Comparison of ENCODE assay signal across 8 cellular contexts in genomic region chr18:21997207-21998143, GRCh38.
A peak's percentile ranks its signal among the peaks of the same experiment; 100 is the strongest.
DNase-seq lines count a peak whose midpoint lies in the region; ATAC-seq, FAIRE-seq and TF ChIP-seq lines count a peak whose summit lies in the region.

No MANE protein-coding gene starts in this region.

- peak; percentile 60 for ATAC-seq in GM21360 (IDR thresholded peaks at IDR 0.05; ENCODE audit: unreplicated experiment)
- ATAC-seq in HG03108 (IDR thresholded peaks at IDR 0.05; ENCODE audit: unreplicated experiment) = no peak
- ATAC-seq in GM21526 (IDR thresholded peaks at IDR 0.05; ENCODE audit: low FRiP score, unreplicated experiment) = no peak

- H2AFZ ChIP-seq in astrocyte (ENCODE audit: low read depth, low read length) = no peak overlapping the region

- no peak overlapping the region for H3K4me3 ChIP-seq in astrocyte (ENCODE audit: insufficient read depth, low read depth, low read length)

- peaks cover under 1% of the 10 kb centered on the region for H3K4me1 Mint-ChIP-seq in astrocyte (ENCODE audit: low read depth, unreplicated experiment)

- H3K36me3 Mint-ChIP-seq in astrocyte (ENCODE audit: low read depth, unreplicated experiment) = no peaks in the 10 kb centered on the region

- H3K9me3 ChIP-seq in astrocyte (ENCODE audit: insufficient read depth, low read depth, low read length) = no peaks in the 10 kb centered on the region

- H3K36me3 ChIP-seq in astrocyte (ENCODE audit: insufficient read depth, low read length) = no peaks in the 10 kb centered on the region

- H3K4me2 ChIP-seq in astrocyte (ENCODE audit: low read length) = no peak overlapping the region

- no peaks in the 10 kb centered on the region for H3K27me3 ChIP-seq in astrocyte (ENCODE audit: insufficient read depth, low read length)

- H3K9me3 Mint-ChIP-seq in astrocyte (ENCODE audit: unreplicated experiment) = peaks cover 2% of the 10 kb centered on the region

- peak; percentile 87 for TF ChIP-seq CTCF in astrocyte (IDR thresholded peaks at IDR 0.05; ENCODE audit: insufficient read depth, low read depth, low read length)

- no peaks in the 10 kb centered on the region for H3K4me1 ChIP-seq in astrocyte (ENCODE audit: insufficient read depth, low read length)

- FAIRE-seq in astrocyte (lab: Jason Lieb, UNC) = peak; percentile 80

- H3K9ac ChIP-seq in astrocyte (ENCODE audit: low read length) = no peak overlapping the region

- no peak overlapping the region for H3K4me3 Mint-ChIP-seq in astrocyte (ENCODE audit: unreplicated experiment)

- DNase-seq in Daoy (ENCODE audit: low read depth) (peak; percentile 29), NCI-H1105 treated with DMSO at 0.1 percent for 48 hours (lab: John Stamatoyannopoulos, UW) (peak; percentile 54), astrocyte (ENCODE audit: low read depth) (peak; percentile 34), iPS-NIHi11 (ENCODE audit: low spot score) (peak; percentile 77), superior temporal gyrus (ENCODE audit: extremely low spot score) (peak; percentile 48)

- H4K20me1 ChIP-seq in astrocyte (ENCODE audit: insufficient read depth, low read length) = no peaks in the 10 kb centered on the region

- no peak overlapping the region for H3K27ac ChIP-seq in astrocyte (ENCODE audit: low read depth, low read length)

- no peak overlapping the region for H3K27ac Mint-ChIP-seq in astrocyte (ENCODE audit: unreplicated experiment)

- no peaks in the 10 kb centered on the region for H3K79me2 ChIP-seq in astrocyte (ENCODE audit: insufficient read depth, low read length)

- no peaks in the 10 kb centered on the region for H3K27me3 Mint-ChIP-seq in astrocyte (ENCODE audit: low read depth, unreplicated experiment)
